In genomic region chr12:56999456-56999855, GRCh38 we compare ENCODE assay signal across 19 cellular contexts. TPM values are rescaled to one million over a fixed set of nuclear protein-coding genes. Genes with fewer than 3 reads are reported as not detected.
DNase-seq lines count a peak whose midpoint lies in the region; ATAC-seq and TF ChIP-seq lines count a peak whose summit lies in the region.
"Had no signal": no experiment of that assay in that cellular context is flagged by ENCODE, and none has a peak within 500 bp of the region (broad histone marks: within the 10 kb centered on the region; RNA-seq: fewer than 3 reads in every experiment).

No MANE protein-coding gene starts in this region.

- H2AFZ ChIP-seq in GM23248 = no peak overlapping the region

- H3K9ac ChIP-seq in GM23248 = no peak overlapping the region

- WGBS in GM23248 (ENCODE audit: low coverage in 1 of 2, low lambda C conversion rate in 2 of 2, missing lambda C conversion rate in 2 of 2), 2 experiments = 81 to 85% methylated on average over 4 of the region's 4 CpGs

- H3K9me3 Mint-ChIP-seq in activated CD4-positive, alpha-beta T cell treated with anti-CD3 and anti-CD28 coated beads for 36 hours (ENCODE audit: low read depth) = no peaks in the 10 kb centered on the region
- no peaks in the 10 kb centered on the region for H3K9me3 Mint-ChIP-seq in activated B cell treated with CpG ODN at 0.5 μM for 24 hours
- no peaks in the 10 kb centered on the region for H3K9me3 Mint-ChIP-seq in naive B cell
- H3K9me3 Mint-ChIP-seq: CD8-positive, alpha-beta memory T cell had no signal

- no peaks in the 10 kb centered on the region for H3K9me3 ChIP-seq in GM23248 (ENCODE audit: low read depth)
- H3K9me3 ChIP-seq: A549, upper lobe of left lung had no signal

- POLR2A ChIA-PET in activated CD4-positive, alpha-beta T cell treated with anti-CD3 and anti-CD28 coated beads for 36 hours (lab: Charles Lee) = no interaction called here
- POLR2A ChIA-PET in activated B cell treated with CpG ODN at 0.5 μM for 24 hours (lab: Charles Lee) = interaction anchor here (0.8 to 1.1 kb wide), 4 partner anchors 89 to 363 kb away, joined by 3 to 6 read pairs (median 3); partner anchors contain the start of genes NAB2, PTGES3 and STAT6

- H3K4me2 ChIP-seq in GM23248 (ENCODE audit: unreplicated experiment) = no peak overlapping the region
- H3K4me2 ChIP-seq: A549, smooth muscle cell had no signal

- no peaks in the 10 kb centered on the region for H3K9me2 ChIP-seq in GM23248 (ENCODE audit: insufficient read depth)

- no peak overlapping the region for H3K27ac ChIP-seq in GM23248
- H3K27ac ChIP-seq: A549, HL-60, upper lobe of left lung had no signal

- peaks cover 22% of the 10 kb centered on the region; the same call in 1 of the 2 replicates for H3F3A ChIP-seq in GM23248 (ENCODE audit: insufficient read depth)

- peaks cover 52% of the 10 kb centered on the region for H3K4me1 Mint-ChIP-seq in activated CD4-positive, alpha-beta T cell treated with anti-CD3 and anti-CD28 coated beads for 36 hours
- H3K4me1 Mint-ChIP-seq in activated B cell treated with CpG ODN at 0.5 μM for 24 hours (peaks cover 41% of the 10 kb centered on the region), naive B cell (peaks cover 41 to 55% (median 47%) of the 10 kb centered on the region in 3 donors)

- H3K27me3 ChIP-seq in GM23248 (replicated peaks; ENCODE audit: insufficient read depth) = no peaks in the 10 kb centered on the region
- H3K27me3 ChIP-seq in H7 (ENCODE audit: control insufficient read depth, insufficient read depth, low read length) = no peaks in the 10 kb centered on the region
- H3K27me3 ChIP-seq: upper lobe of left lung had no signal

- intact Hi-C loops in activated CD4-positive, alpha-beta T cell treated with anti-CD3 and anti-CD28 coated beads for 36 hours (cut with DNase I, micrococcal nuclease) = loop anchor here in 1 of 2 experiments (2.0 kb wide), 1 partner anchor 65 kb away; no protein-coding TSS in a partner anchor
- intact Hi-C loops in activated B cell treated with CpG ODN at 0.5 μM for 24 hours (cut with micrococcal nuclease) = no loop called here

- no peaks in the 10 kb centered on the region for H3K27me3 Mint-ChIP-seq in activated CD4-positive, alpha-beta T cell treated with anti-CD3 and anti-CD28 coated beads for 36 hours
- H3K27me3 Mint-ChIP-seq in activated B cell treated with CpG ODN at 0.5 μM for 24 hours = no peaks in the 10 kb centered on the region
- H3K27me3 Mint-ChIP-seq in naive B cell = no peaks in the 10 kb centered on the region
- H3K27me3 Mint-ChIP-seq: CD8-positive, alpha-beta memory T cell had no signal

- H3K79me2 ChIP-seq in GM23248 (ENCODE audit: insufficient read depth) = peaks cover 48% of the 10 kb centered on the region

- no peak overlapping the region for H3K4me3 ChIP-seq in GM23248
- no peak overlapping the region for H3K4me3 ChIP-seq in H7 (ENCODE audit: insufficient read depth, low read depth, low read length)
- H3K4me3 ChIP-seq: A549, smooth muscle cell, upper lobe of left lung had no signal

- peaks cover 8% of the 10 kb centered on the region; the same call in 1 of the 2 replicates for H3K36me3 ChIP-seq in GM23248 (ENCODE audit: low read depth)
- peaks cover 30% of the 10 kb centered on the region for H3K36me3 ChIP-seq in H7 (replicated peaks; ENCODE audit: control insufficient read depth, insufficient read depth, low read length)

- TF ChIP-seq CTCF in activated B cell treated with CpG ODN at 0.5 μM for 24 hours (IDR thresholded peaks at IDR 0.05) = no peak

- peaks cover 44% of the 10 kb centered on the region for H3K36me3 Mint-ChIP-seq in activated CD4-positive, alpha-beta T cell treated with anti-CD3 and anti-CD28 coated beads for 36 hours (ENCODE audit: low read depth)
- H3K36me3 Mint-ChIP-seq in activated B cell treated with CpG ODN at 0.5 μM for 24 hours (ENCODE audit: low read depth) (peaks cover 68% of the 10 kb centered on the region), naive B cell (peaks cover 12 to 17% of the 10 kb centered on the region in 2 donors)

- ATAC-seq in activated CD4-positive, alpha-beta T cell treated with anti-CD3 and anti-CD28 coated beads for 36 hours = no peak
- ATAC-seq in activated B cell treated with CpG ODN at 0.5 μM for 24 hours (ENCODE audit: low read depth) = no peak
- ATAC-seq in naive B cell (ENCODE audit: low read depth in 2 of 2) = no peak
- no peak for ATAC-seq in GM21423 (IDR thresholded peaks at IDR 0.05; ENCODE audit: unreplicated experiment)
- ATAC-seq in SK-N-SH treated with all-trans-retinoic acid at 6 μM for 48 hours = no peak
- ATAC-seq: A549 had no signal

- H4K20me1 ChIP-seq in GM23248 (ENCODE audit: insufficient read depth) = no peaks in the 10 kb centered on the region; the same call in 1 of the 2 replicates

- peaks cover 11% of the 10 kb centered on the region for H3K4me1 ChIP-seq in GM23248 (ENCODE audit: insufficient read depth)

- no peak for DNase-seq in activated CD4-positive, alpha-beta T cell treated with anti-CD3 and anti-CD28 coated beads for 36 hours
- DNase-seq in activated CD4-positive, alpha-beta T cell treated with anti-CD3 and anti-CD28 coated beads, Interleukin-2, amount 50 U/mL, for 4 hours = no peak
- DNase-seq in GM23248 (peak; percentile 55), activated B cell treated with CpG ODN at 0.5 μM for 24 hours (no peak), naive B cell (no peak), H7 (no peak)
- DNase-seq: CD8-positive, alpha-beta memory T cell; dermis blood vessel endothelial cell; erythroblast; KBM-7; NCI-H1105 treated with DMSO at 0.1 percent for 48 hours; posterior cingulate gyrus had no signal

- peak overlapping the region; percentile 38 for H3K27ac Mint-ChIP-seq in activated CD4-positive, alpha-beta T cell treated with anti-CD3 and anti-CD28 coated beads for 36 hours
- peak overlapping the region; percentile 82 for H3K27ac Mint-ChIP-seq in activated B cell treated with CpG ODN at 0.5 μM for 24 hours
- peak overlapping the region in 5 of 6 donors; percentile 17 to 80 (median 77) for H3K27ac Mint-ChIP-seq in naive B cell

- in situ Hi-C loops in GM23248 (cut with MboI) = no loop called here

- CTCF ChIA-PET in activated CD4-positive, alpha-beta T cell treated with anti-CD3 and anti-CD28 coated beads for 36 hours (lab: Charles Lee) = interaction anchor here (0.6 to 13.0 kb wide), 14 partner anchors 8 to 363 kb away, joined by 3 to 207 read pairs (median 6); partner anchors contain the start of gene STAT6
- CTCF ChIA-PET in activated B cell treated with CpG ODN at 0.5 μM for 24 hours (lab: Charles Lee) = interaction anchor here (0.8 to 3.9 kb wide), 3 partner anchors 12 to 241 kb away, joined by 3 to 23 read pairs (median 3); no protein-coding TSS in a partner anchor

- H3K4me3 Mint-ChIP-seq in activated CD4-positive, alpha-beta T cell treated with anti-CD3 and anti-CD28 coated beads for 36 hours = no peak overlapping the region
- H3K4me3 Mint-ChIP-seq in activated B cell treated with CpG ODN at 0.5 μM for 24 hours = peak overlapping the region; percentile 20
- peak overlapping the region in 1 of 8 donors; percentile 28 for H3K4me3 Mint-ChIP-seq in naive B cell

TF ChIP-seq in SK-N-SH treated with all-trans-retinoic acid at 6 μM for 48 hours, 23 proteins besides CTCF, POLR2A, EP300 and RAD21:
- TF ChIP-seq, protein P1, sequence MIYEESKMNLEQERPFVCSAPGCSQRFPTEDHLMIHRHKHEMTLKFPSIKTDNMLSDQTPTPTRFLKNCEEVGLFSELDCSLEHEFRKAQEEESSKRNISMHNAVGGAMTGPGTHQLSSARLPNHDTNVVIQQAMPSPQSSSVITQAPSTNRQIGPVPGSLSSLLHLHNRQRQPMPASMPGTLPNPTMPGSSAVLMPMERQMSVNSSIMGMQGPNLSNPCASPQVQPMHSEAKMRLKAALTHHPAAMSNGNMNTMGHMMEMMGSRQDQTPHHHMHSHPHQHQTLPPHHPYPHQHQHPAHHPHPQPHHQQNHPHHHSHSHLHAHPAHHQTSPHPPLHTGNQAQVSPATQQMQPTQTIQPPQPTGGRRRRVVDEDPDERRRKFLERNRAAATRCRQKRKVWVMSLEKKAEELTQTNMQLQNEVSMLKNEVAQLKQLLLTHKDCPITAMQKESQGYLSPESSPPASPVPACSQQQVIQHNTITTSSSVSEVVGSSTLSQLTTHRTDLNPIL (CRISPR knock-in tag; IDR thresholded peaks at IDR 0.05; ENCODE audit: low read depth) = no peak
- no peak for TF ChIP-seq TCF4 (CRISPR knock-in tag; IDR thresholded peaks at IDR 0.05; ENCODE audit: borderline replicate concordance)

RNA-seq across cellular contexts. Expression of gene ZBTB39, which starts 6.9 kb away (rescaled TPM):
- 1 to 10 TPM; 6.4 to 6.6 TPM for total RNA-seq in activated CD4-positive, alpha-beta T cell treated with anti-CD3 and anti-CD28 coated beads for 36 hours
- 2.9 and 3.9 TPM in 2 replicates for total RNA-seq in GM23248 (2014; rRNA removed; shearing (Covaris generic))
- polyA plus RNA-seq in GM23248 (2016; fragmentation: Nextera tagmentation; extraction: Ambion mirVana) (1.5 TPM in 2 replicates), naive B cell (ENCODE audit: low read depth in 6 of 6) (1 to 10 TPM; 2.0 to 4.8 (median 2.6) TPM)
- 12.6 and 13.3 TPM in 2 replicates for total RNA-seq in activated B cell treated with CpG ODN at 0.5 μM for 24 hours
- 11.6 and 13.0 TPM in 2 replicates for total RNA-seq in H7 (2014; rRNA removed; shearing (Covaris generic))

RNA-seq across cellular contexts. Expression of gene TAC3, which starts 16.9 kb away (rescaled TPM):
- total RNA-seq in activated CD4-positive, alpha-beta T cell treated with anti-CD3 and anti-CD28 coated beads for 36 hours = under 1 TPM; 0.37 to 0.63 TPM
- not detected in 2 replicates for total RNA-seq in GM23248 (2014; rRNA removed; shearing (Covaris generic))
- polyA plus RNA-seq in GM23248 (2016; fragmentation: Nextera tagmentation; extraction: Ambion mirVana) (not detected in 2 replicates), naive B cell (ENCODE audit: low read depth in 6 of 6) (not detected)
- not detected in 2 replicates for total RNA-seq in activated B cell treated with CpG ODN at 0.5 μM for 24 hours
- 1.00 and 1.2 TPM in 2 replicates for total RNA-seq in H7 (2014; rRNA removed; shearing (Covaris generic))
- total RNA-seq: CD8-positive, alpha-beta memory T cell; dermis blood vessel endothelial cell; liver; upper lobe of left lung had no signal
- polyA plus RNA-seq: CD8-positive, alpha-beta memory T cell; liver had no signal

RNA-seq across cellular contexts. Expression of gene RDH16, which starts 42.0 kb away (rescaled TPM):
- total RNA-seq in activated CD4-positive, alpha-beta T cell treated with anti-CD3 and anti-CD28 coated beads for 36 hours = under 1 TPM; 0.18 to 0.32 TPM
- not detected in 2 replicates for total RNA-seq in GM23248 (2014; rRNA removed; shearing (Covaris generic))
- not detected in 2 replicates for polyA plus RNA-seq in GM23248 (2016; fragmentation: Nextera tagmentation; extraction: Ambion mirVana)
- total RNA-seq in activated B cell treated with CpG ODN at 0.5 μM for 24 hours = 0.47 and 0.76 TPM in 2 replicates
- polyA plus RNA-seq in naive B cell (ENCODE audit: low read depth in 6 of 6) = under 1 TPM in 1 of 6 donors, not detected in 5; 0.41 TPM
- total RNA-seq in H7 (2014; rRNA removed; shearing (Covaris generic)) = 0.63 and 0.66 TPM in 2 replicates

RNA-seq across cellular contexts. Expression of gene MYO1A, which starts 50.5 kb away (rescaled TPM):
- 1 to 10 TPM; 2.4 to 2.6 TPM for total RNA-seq in activated CD4-positive, alpha-beta T cell treated with anti-CD3 and anti-CD28 coated beads for 36 hours
- total RNA-seq in GM23248 (2014; rRNA removed; shearing (Covaris generic)) = not detected in 2 replicates
- polyA plus RNA-seq in GM23248 (2016; fragmentation: Nextera tagmentation; extraction: Ambion mirVana) (not detected in 2 replicates), naive B cell (ENCODE audit: low read depth in 6 of 6) (not detected)
- total RNA-seq in activated B cell treated with CpG ODN at 0.5 μM for 24 hours = 0.39 and 0.71 TPM in 2 replicates
- total RNA-seq in H7 (2014; rRNA removed; shearing (Covaris generic)) = 0.24 and 0.59 TPM in 2 replicates
- total RNA-seq: dermis blood vessel endothelial cell, smooth muscle cell had no signal
- polyA plus RNA-seq: smooth muscle cell had no signal
